1 cellular context compared by ENCODE assay signal in the genomic region with DNA sequence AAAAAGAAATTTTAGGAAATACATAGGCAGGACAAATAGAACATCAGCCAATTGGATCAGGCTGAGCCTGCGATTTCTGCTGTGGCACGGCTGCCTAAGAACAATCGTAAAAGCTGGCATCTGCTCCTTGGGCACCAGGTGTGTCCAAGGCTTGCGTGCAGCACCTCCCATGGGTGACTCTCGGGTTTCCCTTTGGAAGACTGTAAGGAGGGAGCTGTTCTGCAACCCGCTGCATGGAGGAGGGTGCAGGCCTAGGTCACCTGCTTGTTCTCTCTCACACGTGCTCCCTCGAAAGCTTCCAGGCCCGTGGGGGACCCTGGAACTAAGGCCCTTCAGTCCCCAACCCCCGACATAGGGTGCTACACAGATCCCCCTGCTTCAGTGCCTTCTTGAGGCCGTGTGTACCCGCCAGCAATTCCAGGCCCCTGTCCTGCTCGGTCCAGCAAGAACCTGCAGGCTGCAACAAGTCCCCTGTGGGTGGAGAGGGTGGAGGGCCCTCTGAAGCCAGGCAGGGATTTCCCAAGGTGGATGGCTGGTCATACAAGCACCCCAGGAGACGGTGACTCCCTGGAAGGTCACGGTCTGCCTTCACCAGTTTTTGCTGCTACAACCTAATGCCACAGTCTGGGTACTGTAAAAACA.
A peak's percentile ranks its signal among the peaks of the same experiment; 100 is the strongest.
TF ChIP-seq lines count a peak whose summit lies in the region.

No MANE protein-coding gene starts in this region.

TF ChIP-seq in HepG2, 621 proteins besides CTCF, POLR2A, EP300 and RAD21:
- TF ChIP-seq, protein P1, sequence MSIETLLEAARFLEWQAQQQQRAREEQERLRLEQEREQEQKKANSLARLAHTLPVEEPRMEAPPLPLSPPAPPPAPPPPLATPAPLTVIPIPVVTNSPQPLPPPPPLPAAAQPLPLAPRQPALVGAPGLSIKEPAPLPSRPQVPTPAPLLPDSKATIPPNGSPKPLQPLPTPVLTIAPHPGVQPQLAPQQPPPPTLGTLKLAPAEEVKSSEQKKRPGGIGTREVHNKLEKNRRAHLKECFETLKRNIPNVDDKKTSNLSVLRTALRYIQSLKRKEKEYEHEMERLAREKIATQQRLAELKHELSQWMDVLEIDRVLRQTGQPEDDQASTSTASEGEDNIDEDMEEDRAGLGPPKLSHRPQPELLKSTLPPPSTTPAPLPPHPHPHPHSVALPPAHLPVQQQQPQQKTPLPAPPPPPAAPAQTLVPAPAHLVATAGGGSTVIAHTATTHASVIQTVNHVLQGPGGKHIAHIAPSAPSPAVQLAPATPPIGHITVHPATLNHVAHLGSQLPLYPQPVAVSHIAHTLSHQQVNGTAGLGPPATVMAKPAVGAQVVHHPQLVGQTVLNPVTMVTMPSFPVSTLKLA (IDR thresholded peaks at IDR 0.05), result 0 out of 2 replicates have a peak, but pooled peaks have one; percentile 7
- TF ChIP-seq ZNF337 (CRISPR knock-in tag; IDR thresholded peaks at IDR 0.05; ENCODE audit: borderline replicate concordance, low read depth), result no peak
TF ChIP-seq in HepG2: peak in this region for 1.
